31 cellular contexts compared by ENCODE assay signal in the genomic region with DNA sequence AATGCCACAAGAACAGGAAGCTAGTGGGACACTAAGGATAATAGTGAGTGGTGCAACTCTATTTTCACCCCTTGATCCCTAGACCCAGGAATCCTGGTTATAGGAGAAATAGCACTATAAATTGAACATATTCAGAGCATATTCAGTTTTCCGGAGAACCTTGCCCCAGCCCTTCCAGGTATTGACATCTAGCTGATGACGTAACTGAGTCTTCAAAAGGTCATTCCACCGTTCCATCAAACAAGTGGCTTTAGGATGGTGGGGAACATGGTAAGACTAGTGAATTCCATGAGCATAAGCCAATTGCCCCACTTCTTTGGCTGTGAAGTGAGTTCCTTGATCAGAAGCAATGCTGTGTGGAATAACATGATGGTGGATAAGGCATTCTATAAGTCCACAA. TPM values are rescaled to one million over a fixed set of nuclear protein-coding genes. Genes with fewer than 3 reads are reported as not detected.
"Had no signal": no experiment of that assay in that cellular context is flagged by ENCODE, and none has a peak within 500 bp of the region (broad histone marks: within the 10 kb centered on the region; RNA-seq: fewer than 3 reads in every experiment).

No MANE protein-coding gene starts in this region.

- ATAC-seq: stimulated activated effector memory CD8-positive, alpha-beta T cell treated with anti-CD3 and anti-CD28 coated beads, Interleukin-12 subunit alpha, Interleukin-12 subunit beta, amount 100 ng/mL, for 72 hours; stimulated activated memory B cell treated with anti-CD40 and anti-IgM and Interleukin-4, amounts not matched to agents 10 μg/mL and 1 μg/mL and 100 μg/mL, for 72 hours; stimulated activated naive B cell treated with anti-CD40 and anti-IgM and Interleukin-4, amounts not matched to agents 10 μg/mL and 1 μg/mL and 100 μg/mL, for 72 hours; stimulated activated naive CD8-positive, alpha-beta T cell treated with anti-CD3 and anti-CD28 coated beads, Interleukin-15, amount 100 ng/mL, for 72 hours; stimulated activated naive CD8-positive, alpha-beta T cell treated with anti-CD3 and anti-CD28 coated beads, Interleukin-15, Interleukin-2, amounts not matched to agents 100 U/mL and 50 U/mL, for 24 hours; upper lobe of right lung had no signal

- FAIRE-seq: urothelium cell line had no signal

- H3K9me3 ChIP-seq: stomach, suprapubic skin, testis, thoracic aorta, thyroid gland, tibial artery, tibial nerve, transverse colon, upper lobe of left lung, upper lobe of right lung, uterus, vagina had no signal

- H3K4me3 ChIP-seq: stomach, suprapubic skin, testis, thoracic aorta, thyroid gland, tibial artery, tibial nerve, transverse colon, upper lobe of left lung, upper lobe of right lung, uterus, vagina had no signal

- DNase-seq: stimulated activated CD4-positive, alpha-beta T cell treated with anti-CD3 and anti-CD28 coated beads, Interleukin-2, amount 100 ng/mL, for 48 hours; stimulated activated CD4-positive, alpha-beta T cell treated with anti-CD3 and anti-CD28 coated beads, Interleukin-4, amount 100 ng/mL, for 1 hour; stimulated activated CD4-positive, alpha-beta T cell treated with anti-CD3 and anti-CD28 coated beads, Interleukin-4, amount 100 ng/mL, for 24 hours; stimulated activated CD4-positive, alpha-beta T cell treated with anti-CD3 and anti-CD28 coated beads, Interleukin-4, amount 100 ng/mL, for 4 hours; stimulated activated CD8-positive, alpha-beta memory T cell treated with anti-CD3 and anti-CD28 coated beads, Interleukin-4, amount 100 ng/mL, for 48 hours; stimulated activated naive B cell treated with anti-CD40 and anti-IgM and Interleukin-4, amounts not matched to agents 10 μg/mL and 1 μg/mL and 100 μg/mL, for 72 hours; stimulated activated naive CD4-positive, alpha-beta T cell; stimulated activated naive CD4-positive, alpha-beta T cell treated with Interleukin-2 at 50 U/mL for 16 hours; stimulated activated naive CD8-positive, alpha-beta T cell treated with anti-CD3 and anti-CD28 coated beads, Interleukin-15, amount 100 ng/mL, for 72 hours; stimulated activated naive CD8-positive, alpha-beta T cell treated with anti-CD3 and anti-CD28 coated beads, Interleukin-15, Interleukin-2, amounts not matched to agents 100 U/mL and 50 U/mL, for 24 hours; stomach; substantia nigra; testis; thyroid gland; tibial artery; transverse colon; trophoblast cell; upper lobe of left lung; upper lobe of right lung; uterus had no signal

- H3K27ac ChIP-seq: stomach, suprapubic skin, testis, thoracic aorta, thyroid gland, tibial artery, tibial nerve, transverse colon, upper lobe of left lung, upper lobe of right lung, uterus, vagina had no signal

- H3K27me3 ChIP-seq: stomach, suprapubic skin, testis, thyroid gland, tibial artery, tibial nerve, transverse colon, upper lobe of left lung, upper lobe of right lung, uterus, vagina had no signal

- H3K4me1 ChIP-seq: stomach, suprapubic skin, testis, thyroid gland, tibial artery, tibial nerve, upper lobe of left lung, upper lobe of right lung, uterus, vagina had no signal

- H3K36me3 ChIP-seq: stomach, suprapubic skin, thoracic aorta, thyroid gland, tibial artery, tibial nerve, transverse colon, upper lobe of left lung, upper lobe of right lung, uterus, vagina had no signal

RNA-seq across cellular contexts. Expression of a gene that starts 2.9 kb away (rescaled TPM):
- total RNA-seq: stomach, subcutaneous adipose tissue, suprapubic skin, temporal lobe, thoracic aorta, transverse colon, upper lobe of right lung, ureter, urinary bladder, vagina had no signal
- polyA plus RNA-seq: stomach, urinary bladder had no signal
